27 cellular contexts compared by ENCODE assay signal in genomic region chr1:18161690-18162089, GRCh38. TPM values are rescaled to one million over a fixed set of nuclear protein-coding genes. Genes with fewer than 3 reads are reported as not detected.
"Had no signal": no experiment of that assay in that cellular context is flagged by ENCODE, and none has a peak within 500 bp of the region (broad histone marks: within the 10 kb centered on the region; RNA-seq: fewer than 3 reads in every experiment).

No MANE protein-coding gene starts in this region.

- H3K9ac ChIP-seq: KMS-11 had no signal

- H3K4me2 ChIP-seq: KMS-11 had no signal

- H3K4me1 ChIP-seq: SJCRH30 had no signal

- H3K27ac Mint-ChIP-seq: activated B cell treated with CpG ODN at 0.5 μM for 24 hours; activated CD8-positive, alpha-beta T cell treated with anti-CD3 and anti-CD28 coated beads for 36 hours; activated naive CD4-positive, alpha-beta T cell treated with anti-CD3 and anti-CD28 coated beads, Interleukin-2, amount 10 ng/mL, durations not matched to agents 7 days and 5 days; activated naive CD8-positive, alpha-beta T cell treated with anti-CD3 and anti-CD28 coated beads for 36 hours; activated T-cell treated with anti-CD3 and anti-CD28 coated beads, Interleukin-2, amount 50 U/mL, for 72 hours; activated T-helper 2 cell treated with anti-CD3 and anti-CD28 coated beads, Interferon-gamma antibody, Interleukin-2, Interleukin-4, amounts not matched to agents 10 μg/mL and 5 μg/mL and 100 μg/mL, durations not matched to agents 14 hours and 24 hours and 36 hours; T-helper 1 cell treated with Interleukin-12 subunit alpha and Interleukin-12 subunit beta and Interleukin-4 antibody, amounts not matched to agents 30 μg/mL and 1 μg/mL, for 36 hours had no signal

- H3K4me3 ChIP-seq: SJCRH30 had no signal

- H3K36me3 Mint-ChIP-seq: activated naive CD4-positive, alpha-beta T cell treated with anti-CD3 and anti-CD28 coated beads, Interleukin-2, amount 10 ng/mL, durations not matched to agents 7 days and 5 days; activated naive CD8-positive, alpha-beta T cell treated with anti-CD3 and anti-CD28 coated beads for 36 hours had no signal

- H3K36me3 ChIP-seq: SJCRH30 had no signal

- H3K4me1 Mint-ChIP-seq: activated B cell treated with CpG ODN at 0.5 μM for 24 hours; activated naive CD4-positive, alpha-beta T cell treated with anti-CD3 and anti-CD28 coated beads, Interleukin-2, amount 10 ng/mL, durations not matched to agents 7 days and 5 days; activated naive CD8-positive, alpha-beta T cell treated with anti-CD3 and anti-CD28 coated beads for 36 hours had no signal

- H3K9me3 ChIP-seq: SJCRH30 had no signal

- H3K27ac ChIP-seq: KMS-11, RWPE1, SJCRH30 had no signal

- H3K27me3 ChIP-seq: SJCRH30 had no signal

- ATAC-seq: activated CD8-positive, alpha-beta T cell treated with anti-CD3 and anti-CD28 coated beads for 36 hours; activated T-cell treated with anti-CD3 and anti-CD28 coated beads, Interleukin-2, amount 50 U/mL, for 72 hours; Panc1 had no signal

- DNase-seq: activated B cell treated with CpG ODN at 0.5 μM for 24 hours; activated CD8-positive, alpha-beta memory T cell treated with anti-CD3 and anti-CD28 coated beads, Interleukin-2, amount 50 U/mL, for 4 hours; activated CD8-positive, alpha-beta T cell treated with anti-CD3 and anti-CD28 coated beads for 36 hours; activated gamma-delta T cell treated with Interleukin-2 at 50 U/mL for 16 hours; activated naive CD4-positive, alpha-beta T cell treated with anti-CD3 and anti-CD28 coated beads, Interleukin-2, amount 10 ng/mL, durations not matched to agents 7 days and 5 days; activated naive CD8-positive, alpha-beta T cell treated with anti-CD3 and anti-CD28 coated beads for 36 hours; activated T-cell treated with anti-CD3 and anti-CD28 coated beads, Interleukin-2, amount 50 U/mL, for 72 hours; anterior cingulate cortex; NCI-H1092; NCI-H1417; NCI-H1694; NCI-H2029; NCI-H2107; NCI-H2171 treated with DMSO at 0.1 percent for 48 hours; NCI-H345; NCI-H510A; NCI-H526 treated with DMSO at 0.1 percent for 48 hours; NCI-H82; OCI-M1; Right ventricle myocardium superior; SJCRH30 had no signal

- H3K9me3 Mint-ChIP-seq: activated B cell treated with CpG ODN at 0.5 μM for 24 hours; activated CD8-positive, alpha-beta T cell treated with anti-CD3 and anti-CD28 coated beads for 36 hours; activated naive CD4-positive, alpha-beta T cell treated with anti-CD3 and anti-CD28 coated beads, Interleukin-2, amount 10 ng/mL, durations not matched to agents 7 days and 5 days; activated naive CD8-positive, alpha-beta T cell treated with anti-CD3 and anti-CD28 coated beads for 36 hours; activated T-cell treated with anti-CD3 and anti-CD28 coated beads, Interleukin-2, amount 50 U/mL, for 72 hours; activated T-helper 2 cell treated with anti-CD3 and anti-CD28 coated beads, Interferon-gamma antibody, Interleukin-2, Interleukin-4, amounts not matched to agents 10 μg/mL and 5 μg/mL and 100 μg/mL, durations not matched to agents 14 hours and 24 hours and 36 hours; T-helper 1 cell treated with Interleukin-12 subunit alpha and Interleukin-12 subunit beta and Interleukin-4 antibody, amounts not matched to agents 30 μg/mL and 1 μg/mL, for 36 hours had no signal

- H3K4me3 Mint-ChIP-seq: activated B cell treated with CpG ODN at 0.5 μM for 24 hours; activated CD8-positive, alpha-beta T cell treated with anti-CD3 and anti-CD28 coated beads for 36 hours; activated naive CD4-positive, alpha-beta T cell treated with anti-CD3 and anti-CD28 coated beads, Interleukin-2, amount 10 ng/mL, durations not matched to agents 7 days and 5 days; activated naive CD8-positive, alpha-beta T cell treated with anti-CD3 and anti-CD28 coated beads for 36 hours; activated T-cell treated with anti-CD3 and anti-CD28 coated beads, Interleukin-2, amount 50 U/mL, for 72 hours; T-helper 1 cell treated with Interleukin-12 subunit alpha and Interleukin-12 subunit beta and Interleukin-4 antibody, amounts not matched to agents 30 μg/mL and 1 μg/mL, for 36 hours had no signal

RNA-seq across cellular contexts. Expression of gene IGSF21, which starts 54.1 kb away (rescaled TPM):
- total RNA-seq: activated B cell treated with CpG ODN at 0.5 μM for 24 hours; activated CD8-positive, alpha-beta T cell treated with anti-CD3 and anti-CD28 coated beads for 36 hours; activated naive CD8-positive, alpha-beta T cell treated with anti-CD3 and anti-CD28 coated beads for 36 hours; activated T-cell treated with anti-CD3 and anti-CD28 coated beads, Interleukin-2, amount 50 U/mL, for 72 hours; activated T-helper 2 cell treated with anti-CD3 and anti-CD28 coated beads, Interferon-gamma antibody, Interleukin-2, Interleukin-4, amounts not matched to agents 10 μg/mL and 5 μg/mL and 100 μg/mL, durations not matched to agents 14 hours and 24 hours and 36 hours; MCF 10A; SJCRH30 had no signal
